ENCODE assay signal across 14 cellular contexts in genomic region chr16:66135376-66135775, GRCh38.
DNase-seq lines count a peak whose midpoint lies in the region; ATAC-seq and TF ChIP-seq lines count a peak whose summit lies in the region.
"Had no signal": no experiment of that assay in that cellular context is flagged by ENCODE, and none has a peak within 500 bp of the region (broad histone marks: within the 10 kb centered on the region; RNA-seq: fewer than 3 reads in every experiment).

No MANE protein-coding gene starts in this region.

- CTCF ChIA-PET in mammary epithelial cell (lab: Charles Lee; ENCODE audit: low non-redundant PET): no interaction called here
- CTCF ChIA-PET in MCF 10A (lab: Yijun Ruan, JAX): interaction anchor here (0.6 kb wide), 2 partner anchors 21 to 247 kb away, joined by 3 to 4 read pairs; no protein-coding TSS in a partner anchor

- H3K27ac Mint-ChIP-seq in MCF 10A (ENCODE audit: low read depth, unreplicated experiment): no peak overlapping the region
- H3K27ac Mint-ChIP-seq: activated CD4-positive, alpha-beta T cell treated with anti-CD3 and anti-CD28 coated beads for 36 hours had no signal

- WGBS in mammary epithelial cell (ENCODE audit: low coverage, missing lambda C conversion rate): 20% methylated on average over 2 of the region's 4 CpGs
- 61% methylated on average over 4 of the region's 4 CpGs for WGBS in hepatocyte (ENCODE audit: low lambda C conversion rate, missing lambda C conversion rate)

- DNase-seq in mammary epithelial cell (no peak), MCF 10A (ENCODE audit: unreplicated experiment) (no peak), hepatocyte (ENCODE audit: low spot score) (peak; percentile 24), osteoblast (ENCODE audit: insufficient read length, low spot score, missing footprints) (no peak), NCI-H146 (lab: John Stamatoyannopoulos, UW) (no peak), iPS-NIHi7 (ENCODE audit: extremely low spot score) (no peak), AG08396 (ENCODE audit: low spot score) (no peak)
- DNase-seq: activated CD4-positive, alpha-beta T cell treated with anti-CD3 and anti-CD28 coated beads for 36 hours; mesendoderm; NCI-H2107; posterior cingulate gyrus had no signal

- intact Hi-C loops in mammary epithelial cell (cut with micrococcal nuclease) (no loop called here), MCF 10A (cut with micrococcal nuclease) (no loop called here)

- H3K79me2 ChIP-seq in mammary epithelial cell (ENCODE audit: insufficient read depth, low read length) (no peaks in the 10 kb centered on the region), hepatocyte (no peaks in the 10 kb centered on the region), osteoblast (ENCODE audit: insufficient read depth, low read length) (no peaks in the 10 kb centered on the region)

- in situ Hi-C loops in mammary epithelial cell (cut with MboI; ENCODE audit: low sequenced_read_pairs in 2 of 2): no loop called here

- TF ChIP-seq CTCF in mammary epithelial cell (conservative IDR thresholded peaks at IDR 0.05 in 1 of 2, IDR thresholded peaks at IDR 0.05 in 1 of 2; ENCODE audit: extremely low read depth in 1 of 2, insufficient read depth in 1 of 2, low read depth in 1 of 2, low read length in 2 of 2) (no peak), MCF 10A (IDR thresholded peaks at IDR 0.05; ENCODE audit: unreplicated experiment) (no peak), hepatocyte (IDR thresholded peaks at IDR 0.05; ENCODE audit: poor library complexity) (no peak), osteoblast (IDR thresholded peaks at IDR 0.05; ENCODE audit: extremely low read depth, low read depth, low read length) (no peak)

- no peak for ATAC-seq in HG02623 (IDR thresholded peaks at IDR 0.05; ENCODE audit: unreplicated experiment)
- ATAC-seq: activated CD4-positive, alpha-beta T cell treated with anti-CD3 and anti-CD28 coated beads for 36 hours had no signal

- H3K9me3 ChIP-seq in mammary epithelial cell (replicated peaks; ENCODE audit: insufficient read depth, low read length) (no peaks in the 10 kb centered on the region), hepatocyte (ENCODE audit: low read depth) (no peaks in the 10 kb centered on the region), osteoblast (ENCODE audit: low read depth, low read length) (no peaks in the 10 kb centered on the region)
- H3K9me3 ChIP-seq: suprapubic skin had no signal

- H3K4me3 Mint-ChIP-seq in MCF 10A (ENCODE audit: unreplicated experiment): no peak overlapping the region
- H3K4me3 Mint-ChIP-seq: activated CD4-positive, alpha-beta T cell treated with anti-CD3 and anti-CD28 coated beads for 36 hours had no signal

- POLR2A ChIA-PET in MCF 10A (lab: Yijun Ruan, JAX): no interaction called here

- H3K4me1 ChIP-seq in mammary epithelial cell (ENCODE audit: insufficient read depth, low read length) (peaks cover 20% of the 10 kb centered on the region), hepatocyte (ENCODE audit: insufficient read depth) (peaks cover 9% of the 10 kb centered on the region), osteoblast (ENCODE audit: insufficient read depth, low read length) (peaks cover 36% of the 10 kb centered on the region)

- H3K27me3 Mint-ChIP-seq in MCF 10A (ENCODE audit: insufficient read depth, unreplicated experiment): no peaks in the 10 kb centered on the region

- no peaks in the 10 kb centered on the region for H3K36me3 ChIP-seq in mammary epithelial cell (ENCODE audit: insufficient read depth, low read length)
- no peaks in the 10 kb centered on the region for H3K36me3 ChIP-seq in hepatocyte (replicated peaks; ENCODE audit: insufficient read depth, low read depth)
- H3K36me3 ChIP-seq in osteoblast (ENCODE audit: insufficient read depth, low read length): no peaks in the 10 kb centered on the region
- H3K36me3 ChIP-seq: suprapubic skin had no signal

- H4K20me1 ChIP-seq in mammary epithelial cell (ENCODE audit: insufficient read depth, low read length) (no peaks in the 10 kb centered on the region), hepatocyte (ENCODE audit: insufficient read depth, poor library complexity, severe bottlenecking) (no peaks in the 10 kb centered on the region), osteoblast (ENCODE audit: insufficient read depth, low read length) (no peaks in the 10 kb centered on the region)

- H3K27me3 ChIP-seq in mammary epithelial cell (ENCODE audit: insufficient read depth, low read length) (no peaks in the 10 kb centered on the region), hepatocyte (no peaks in the 10 kb centered on the region), osteoblast (ENCODE audit: insufficient read depth, low read length) (no peaks in the 10 kb centered on the region)
- H3K27me3 ChIP-seq: suprapubic skin had no signal

- BruUV-seq in mammary epithelial cell (replicated peaks; lab: Mats Ljungman, UMichigan) (no TSS peak), MCF 10A (replicated peaks; lab: Mats Ljungman, UMichigan) (no TSS peak)

- dilution Hi-C loops in mammary epithelial cell (cut with HindIII; ENCODE audit: low sequenced_read_pairs): no loop called here

- no peaks in the 10 kb centered on the region for H3K4me1 Mint-ChIP-seq in MCF 10A (ENCODE audit: insufficient read depth, unreplicated experiment)
- H3K4me1 Mint-ChIP-seq: activated CD4-positive, alpha-beta T cell treated with anti-CD3 and anti-CD28 coated beads for 36 hours had no signal

- H3K27ac ChIP-seq in mammary epithelial cell (ENCODE audit: insufficient read depth, low read depth, low read length) (no peak overlapping the region), hepatocyte (no peak overlapping the region), osteoblast (ENCODE audit: low read depth, low read length) (no peak overlapping the region)
- H3K27ac ChIP-seq: 22Rv1, suprapubic skin had no signal

- H2AFZ ChIP-seq in mammary epithelial cell (ENCODE audit: low read depth, low read length) (peak overlapping the region; percentile 13), hepatocyte (no peak overlapping the region), osteoblast (ENCODE audit: low read length) (peak overlapping the region; percentile 66)

- no peak overlapping the region for H3K9ac ChIP-seq in mammary epithelial cell (ENCODE audit: insufficient read depth, low read length)

- H3K4me2 ChIP-seq in mammary epithelial cell (ENCODE audit: insufficient read depth, low read depth, low read length) (no peak overlapping the region), hepatocyte (no peak overlapping the region), osteoblast (ENCODE audit: insufficient read depth, low read length) (no peak overlapping the region)

- H3K4me3 ChIP-seq in mammary epithelial cell (replicated peaks in 1 of 3; ENCODE audit: insufficient read depth in 1 of 3, low read depth in 2 of 3, low read length in 3 of 3): no peak overlapping the region
- H3K4me3 ChIP-seq in hepatocyte: no peak overlapping the region
- H3K4me3 ChIP-seq in osteoblast (ENCODE audit: insufficient read depth, low read length): no peak overlapping the region
- H3K4me3 ChIP-seq: suprapubic skin had no signal

- no peaks in the 10 kb centered on the region for H3K36me3 Mint-ChIP-seq in MCF 10A (ENCODE audit: insufficient read depth, unreplicated experiment)

- no peaks in the 10 kb centered on the region for H3K9me2 ChIP-seq in hepatocyte (replicated peaks; ENCODE audit: insufficient read depth)

- H3K9me3 Mint-ChIP-seq in MCF 10A (ENCODE audit: unreplicated experiment): peaks cover 31% of the 10 kb centered on the region
